ENCODE assay signal across 8 cellular contexts in genomic region chr3:48473617-48473952, GRCh38. TPM values are rescaled to one million over a fixed set of nuclear protein-coding genes. Genes with fewer than 3 reads are reported as not detected.
DNase-seq lines count a peak whose midpoint lies in the region; ATAC-seq and TF ChIP-seq lines count a peak whose summit lies in the region.

No MANE protein-coding gene starts in this region.

- DNase-seq in activated T-cell treated with anti-CD3 and anti-CD28 coated beads, Interleukin-2, amount 50 U/mL, for 72 hours = no peak
- DNase-seq in activated T-cell treated with anti-CD3 and anti-CD28 coated beads, Interleukin-2, amount 50 U/mL, for 48 hours = no peak
- no peak for DNase-seq in activated naive CD8-positive, alpha-beta T cell treated with anti-CD3 and anti-CD28 coated beads, Interleukin-2, amount 50 U/mL, for 24 hours
- DNase-seq in mesenchymal stem cell (no peak), tibial artery (peak in 1 of 2 donors; percentile 53), sciatic nerve (ENCODE audit: low spot score) (no peak), midbrain (lab: John Stamatoyannopoulos, UW) (no peak)

- TF ChIP-seq CTCF in tibial artery (IDR thresholded peaks at IDR 0.05) = no peak

- peak overlapping the region in 1 of 2 experiments; percentile 50 for H2BK12ac ChIP-seq in mesenchymal stem cell (ENCODE audit: low read length in 2 of 2)

- peaks cover 0 to 2% of the 10 kb centered on the region in 2 donors for H3K36me3 Mint-ChIP-seq in activated T-cell treated with anti-CD3 and anti-CD28 coated beads, Interleukin-2, amount 50 U/mL, for 72 hours (ENCODE audit: insufficient read depth in 2 of 2)
- peaks cover 8% of the 10 kb centered on the region for H3K36me3 Mint-ChIP-seq in activated naive CD8-positive, alpha-beta T cell treated with anti-CD3 and anti-CD28 coated beads, Interleukin-2, amount 50 U/mL, for 24 hours (ENCODE audit: low read depth)

- peak overlapping the region; percentile 94 for H3K9ac ChIP-seq in mesenchymal stem cell (ENCODE audit: low read length)

- H3K9me3 ChIP-seq in mesenchymal stem cell (ENCODE audit: control insufficient read depth, low read length) (no peaks in the 10 kb centered on the region), tibial artery (no peaks in the 10 kb centered on the region)

- H3K4me3 ChIP-seq in mesenchymal stem cell (ENCODE audit: insufficient read depth in 1 of 2, low read depth in 1 of 2, low read length in 2 of 2) (peak overlapping the region in 1 of 2 experiments; percentile 92), tibial artery (peak overlapping the region in 1 of 2 donors; percentile 70)

- H2AFZ ChIP-seq in mesenchymal stem cell (ENCODE audit: low read depth, low read length) = peak overlapping the region; percentile 39

- H2BK5ac ChIP-seq in mesenchymal stem cell (ENCODE audit: low read depth, low read length, poor library complexity, severe bottlenecking) = no peak overlapping the region

- H3K4me3 Mint-ChIP-seq in activated T-cell treated with anti-CD3 and anti-CD28 coated beads, Interleukin-2, amount 50 U/mL, for 72 hours = peak overlapping the region; percentile 80 to 81
- peak overlapping the region; percentile 86 for H3K4me3 Mint-ChIP-seq in activated naive CD8-positive, alpha-beta T cell treated with anti-CD3 and anti-CD28 coated beads, Interleukin-2, amount 50 U/mL, for 24 hours

- H2AK5ac ChIP-seq in mesenchymal stem cell (ENCODE audit: low read length, severe bottlenecking) = no peak overlapping the region

- H3K27me3 ChIP-seq in mesenchymal stem cell (ENCODE audit: control insufficient read depth in 1 of 2, insufficient read depth in 1 of 2, low read length in 2 of 2) (no peaks in the 10 kb centered on the region), tibial artery (no peaks in the 10 kb centered on the region)

- peaks cover 20 to 50% of the 10 kb centered on the region in 2 experiments for H3K36me3 ChIP-seq in mesenchymal stem cell (ENCODE audit: control insufficient read depth in 1 of 2, insufficient read depth in 2 of 2, low read depth in 1 of 2, low read length in 2 of 2)
- H3K36me3 ChIP-seq in tibial artery = peaks cover 4 to 39% (median 19%) of the 10 kb centered on the region in 3 donors

- peaks cover 66% of the 10 kb centered on the region for H3K4me1 Mint-ChIP-seq in activated T-cell treated with anti-CD3 and anti-CD28 coated beads, Interleukin-2, amount 50 U/mL, for 72 hours (ENCODE audit: low read depth)
- peaks cover 61% of the 10 kb centered on the region for H3K4me1 Mint-ChIP-seq in activated naive CD8-positive, alpha-beta T cell treated with anti-CD3 and anti-CD28 coated beads, Interleukin-2, amount 50 U/mL, for 24 hours

- H3K18ac ChIP-seq in mesenchymal stem cell (ENCODE audit: low read depth in 1 of 2, low read length in 2 of 2) = peak overlapping the region in 1 of 2 experiments; percentile 73

- H3K4ac ChIP-seq in mesenchymal stem cell (ENCODE audit: low read depth in 1 of 2, low read length in 2 of 2) = peak overlapping the region; percentile 34 to 55

- no peak overlapping the region for H3K23ac ChIP-seq in mesenchymal stem cell (ENCODE audit: low read length in 2 of 2)

- no peaks in the 10 kb centered on the region for H3K9me3 Mint-ChIP-seq in activated T-cell treated with anti-CD3 and anti-CD28 coated beads, Interleukin-2, amount 50 U/mL, for 72 hours
- H3K9me3 Mint-ChIP-seq in activated naive CD8-positive, alpha-beta T cell treated with anti-CD3 and anti-CD28 coated beads, Interleukin-2, amount 50 U/mL, for 24 hours = no peaks in the 10 kb centered on the region

- peaks cover 8% of the 10 kb centered on the region for H3K79me1 ChIP-seq in mesenchymal stem cell (replicated peaks; ENCODE audit: low read length, poor library complexity, severe bottlenecking)

- H3K4me1 ChIP-seq in mesenchymal stem cell (ENCODE audit: control insufficient read depth, insufficient read depth, low read depth, low read length) = peaks cover 20% of the 10 kb centered on the region
- H3K4me1 ChIP-seq in tibial artery = peaks cover 0 to 44% (median 38%) of the 10 kb centered on the region in 4 donors

- WGBS in mesenchymal stem cell = 84% methylated on average over 5 of the region's 5 CpGs

- intact Hi-C loops in tibial artery (cut with DNase I; ENCODE audit: low total_unique reads) (no loop called here), sciatic nerve (cut with DNase I) (loop anchor here (2.0 kb wide), 1 partner anchor 59 kb away; no protein-coding TSS in a partner anchor)

- no peak overlapping the region for H2BK15ac ChIP-seq in mesenchymal stem cell (ENCODE audit: low read depth, poor library complexity, severe bottlenecking)

- peak overlapping the region; percentile 85 for H3K27ac Mint-ChIP-seq in activated T-cell treated with anti-CD3 and anti-CD28 coated beads, Interleukin-2, amount 50 U/mL, for 72 hours
- H3K27ac Mint-ChIP-seq in activated naive CD8-positive, alpha-beta T cell treated with anti-CD3 and anti-CD28 coated beads, Interleukin-2, amount 50 U/mL, for 24 hours = peak overlapping the region; percentile 97

- H4K8ac ChIP-seq in mesenchymal stem cell (ENCODE audit: low read length) = peak overlapping the region; percentile 91

- no peak overlapping the region for H2BK120ac ChIP-seq in mesenchymal stem cell (ENCODE audit: low read depth, low read length)

- peak overlapping the region; percentile 92 for H4K91ac ChIP-seq in mesenchymal stem cell (ENCODE audit: low read length)

- no peaks in the 10 kb centered on the region for H3K27me3 Mint-ChIP-seq in activated T-cell treated with anti-CD3 and anti-CD28 coated beads, Interleukin-2, amount 50 U/mL, for 72 hours (ENCODE audit: low read depth)
- no peaks in the 10 kb centered on the region for H3K27me3 Mint-ChIP-seq in activated naive CD8-positive, alpha-beta T cell treated with anti-CD3 and anti-CD28 coated beads, Interleukin-2, amount 50 U/mL, for 24 hours

- no peak overlapping the region for H3K14ac ChIP-seq in mesenchymal stem cell (ENCODE audit: low read length in 2 of 2)

- H3K27ac ChIP-seq in mesenchymal stem cell (ENCODE audit: low read length, poor library complexity, severe bottlenecking) (peak overlapping the region; percentile 50), tibial artery (peak overlapping the region; percentile 93 to 95)

- H3K4me2 ChIP-seq in mesenchymal stem cell (ENCODE audit: low read length, poor library complexity, severe bottlenecking) = no peak overlapping the region

- ATAC-seq in activated T-cell treated with anti-CD3 and anti-CD28 coated beads, Interleukin-2, amount 50 U/mL, for 72 hours (replicated peaks in 1 of 2) = no peak
- no peak for ATAC-seq in activated naive CD8-positive, alpha-beta T cell treated with anti-CD3 and anti-CD28 coated beads, Interleukin-2, amount 50 U/mL, for 24 hours
- no peak for ATAC-seq in sciatic nerve
- ATAC-seq in HG03354 (IDR thresholded peaks at IDR 0.05; ENCODE audit: poor library complexity, severe bottlenecking, unreplicated experiment) = no peak

RNA-seq across cellular contexts. Expression of gene ATRIP, which starts 27.0 kb away (rescaled TPM):
- 10 to 100 TPM; 15.6 to 19.9 TPM for total RNA-seq in activated T-cell treated with anti-CD3 and anti-CD28 coated beads, Interleukin-2, amount 50 U/mL, for 72 hours
- polyA plus RNA-seq in mesenchymal stem cell (2013, experiment 1 of 2) = 4.5 TPM
- 4.8 TPM for polyA plus RNA-seq in mesenchymal stem cell (2013, experiment 2 of 2)
- 7.5 TPM for total RNA-seq in sciatic nerve

RNA-seq across cellular contexts. Expression of gene SHISA5, which starts 30.4 kb away (rescaled TPM):
- total RNA-seq in activated T-cell treated with anti-CD3 and anti-CD28 coated beads, Interleukin-2, amount 50 U/mL, for 72 hours = 100 to 1,000 TPM in 1 of 2 donors, 10 to 100 TPM in 1; 69.3 to 101 TPM
- polyA plus RNA-seq in mesenchymal stem cell (2013, experiment 1 of 2) = 415 TPM
- 408 TPM for polyA plus RNA-seq in mesenchymal stem cell (2013, experiment 2 of 2)
- 138 TPM for total RNA-seq in sciatic nerve

RNA-seq across cellular contexts. Expression of gene TMA7, which starts 33.5 kb away (rescaled TPM):
- 100 to 1,000 TPM; 263 to 285 TPM for total RNA-seq in activated T-cell treated with anti-CD3 and anti-CD28 coated beads, Interleukin-2, amount 50 U/mL, for 72 hours
- polyA plus RNA-seq in mesenchymal stem cell (2013, experiment 1 of 2) = 723 TPM
- 747 TPM for polyA plus RNA-seq in mesenchymal stem cell (2013, experiment 2 of 2)
- 154 TPM for total RNA-seq in sciatic nerve

RNA-seq across cellular contexts. Expression of gene CCDC51, which starts 33.7 kb away (rescaled TPM):
- 10 to 100 TPM; 13.5 to 16.7 TPM for total RNA-seq in activated T-cell treated with anti-CD3 and anti-CD28 coated beads, Interleukin-2, amount 50 U/mL, for 72 hours
- 11.4 TPM for polyA plus RNA-seq in mesenchymal stem cell (2013, experiment 1 of 2)
- 11.7 TPM for polyA plus RNA-seq in mesenchymal stem cell (2013, experiment 2 of 2)
- total RNA-seq in sciatic nerve = 10.6 TPM

RNA-seq across cellular contexts. Expression of gene PLXNB1, which starts 43.7 kb away (rescaled TPM):
- total RNA-seq in activated T-cell treated with anti-CD3 and anti-CD28 coated beads, Interleukin-2, amount 50 U/mL, for 72 hours = 1 to 10 TPM; 3.2 to 6.1 TPM
- 15.6 TPM for polyA plus RNA-seq in mesenchymal stem cell (2013, experiment 1 of 2)
- polyA plus RNA-seq in mesenchymal stem cell (2013, experiment 2 of 2) = 12.6 TPM
- 121 TPM for total RNA-seq in sciatic nerve
